ENCODE assay signal across 14 cellular contexts in the genomic region with DNA sequence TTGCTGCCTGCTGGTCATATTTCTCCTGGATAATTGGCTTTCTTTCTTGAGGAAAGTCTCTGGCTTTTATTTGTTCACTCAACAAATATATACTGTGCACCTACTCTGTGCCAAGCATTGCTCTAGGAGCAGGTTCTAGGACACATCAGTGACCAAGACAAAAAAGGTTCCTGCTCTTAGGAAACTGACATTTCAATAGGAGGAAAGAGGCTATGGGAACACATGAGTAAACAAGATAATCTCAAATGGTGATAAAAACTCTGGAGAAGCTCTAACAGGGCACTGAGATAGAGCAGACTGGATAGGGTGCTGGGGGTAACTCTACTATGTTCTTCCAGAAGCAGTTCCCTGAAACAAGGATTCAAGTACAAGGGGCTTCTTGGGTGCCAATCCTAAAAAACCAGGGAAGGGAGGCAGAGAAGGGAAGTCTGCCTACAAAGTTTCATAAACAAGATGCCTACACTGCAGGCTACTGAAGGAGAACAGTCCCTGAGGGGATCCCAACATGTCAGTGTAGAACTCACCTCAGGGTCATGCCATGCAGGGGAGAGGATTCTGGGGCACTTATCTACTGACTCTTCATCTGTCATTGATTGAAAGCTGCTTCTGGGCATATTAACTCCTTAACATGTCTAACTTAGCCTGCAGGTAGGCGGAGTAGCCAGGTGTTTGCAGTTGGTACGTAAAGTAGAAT.
DNase-seq lines count a peak whose midpoint lies in the region; ATAC-seq and TF ChIP-seq lines count a peak whose summit lies in the region.
"Had no signal": no experiment of that assay in that cellular context is flagged by ENCODE, and none has a peak within 500 bp of the region (broad histone marks: within the 10 kb centered on the region; RNA-seq: fewer than 3 reads in every experiment).

No MANE protein-coding gene starts in this region.

- TF ChIP-seq CTCF in adrenal gland (IDR thresholded peaks at IDR 0.05) (no peak), esophagus muscularis mucosa (IDR thresholded peaks at IDR 0.05) (no peak), upper lobe of right lung (IDR thresholded peaks at IDR 0.05) (no peak)

- ATAC-seq in Right ventricle myocardium superior (ENCODE audit: poor library complexity), result peak; percentile 31
- ATAC-seq in Right ventricle myocardium inferior, result no peak
- no peak for ATAC-seq in upper lobe of right lung
- ATAC-seq in GM21526 (IDR thresholded peaks at IDR 0.05; ENCODE audit: low FRiP score, unreplicated experiment), result no peak
- ATAC-seq: HepG2 had no signal

- H3K4me3 ChIP-seq in adrenal gland (no peak overlapping the region), esophagus muscularis mucosa (no peak overlapping the region), upper lobe of right lung (no peak overlapping the region)
- H3K4me3 ChIP-seq: BLaER1 had no signal

- TF ChIP-seq POLR2A in adrenal gland (IDR thresholded peaks at IDR 0.05) (no peak), esophagus muscularis mucosa (IDR thresholded peaks at IDR 0.05; ENCODE audit: low read depth) (no peak)

- no peak for DNase-seq in Right ventricle myocardium superior
- no peak for DNase-seq in Right ventricle myocardium inferior (ENCODE audit: missing footprints)
- DNase-seq in adrenal gland, result no peak
- DNase-seq in esophagus muscularis mucosa (ENCODE audit: extremely low spot score), result peak; percentile 89
- DNase-seq in upper lobe of right lung, result no peak
- no peak for DNase-seq in NCI-H146 (lab: John Stamatoyannopoulos, UW)
- DNase-seq: AML-193, Calu3, DMS 273 treated with DMSO at 0.1 percent for 48 hours, HFFc6 had no signal

- TF ChIP-seq EP300 in esophagus muscularis mucosa (IDR thresholded peaks at IDR 0.05), result no peak

- H3K9me3 ChIP-seq in adrenal gland (replicated peaks in 1 of 3), result no peaks in the 10 kb centered on the region
- H3K9me3 ChIP-seq in esophagus muscularis mucosa, result no peaks in the 10 kb centered on the region
- H3K9me3 ChIP-seq in upper lobe of right lung, result no peaks in the 10 kb centered on the region
- H3K9me3 ChIP-seq: BLaER1 had no signal

- intact Hi-C loops in Right ventricle myocardium superior (cut with DNase I), result no loop called here
- intact Hi-C loops in Right ventricle myocardium inferior (cut with DNase I), result no loop called here
- intact Hi-C loops in adrenal gland (cut with DNase I), result no loop called here
- intact Hi-C loops in esophagus muscularis mucosa (cut with DNase I), result no loop called here
- intact Hi-C loops in upper lobe of right lung (cut with DNase I), result no loop called here

- H3K27ac ChIP-seq in adrenal gland (peak overlapping the region in 4 of 5 donors; percentile 18 to 67 (median 36)), esophagus muscularis mucosa (replicated peaks in 1 of 4) (no peak overlapping the region), upper lobe of right lung (peak overlapping the region; percentile 32)
- H3K27ac ChIP-seq: 22Rv1, BLaER1 had no signal

- no peaks in the 10 kb centered on the region for H3K27me3 ChIP-seq in adrenal gland
- H3K27me3 ChIP-seq in esophagus muscularis mucosa, result no peaks in the 10 kb centered on the region
- H3K27me3 ChIP-seq in upper lobe of right lung, result no peaks in the 10 kb centered on the region
- H3K27me3 ChIP-seq: BLaER1 had no signal

- H3K4me1 ChIP-seq in adrenal gland (replicated peaks in 1 of 2), result peaks cover 6 to 16% of the 10 kb centered on the region in 2 donors
- peaks cover 0 to 5% (median 0%) of the 10 kb centered on the region in 4 donors for H3K4me1 ChIP-seq in esophagus muscularis mucosa
- no peaks in the 10 kb centered on the region for H3K4me1 ChIP-seq in upper lobe of right lung
- H3K4me1 ChIP-seq: BLaER1 had no signal

- no peaks in the 10 kb centered on the region for H3K36me3 ChIP-seq in adrenal gland (replicated peaks in 1 of 2)
- H3K36me3 ChIP-seq in esophagus muscularis mucosa, result no peaks in the 10 kb centered on the region
- no peaks in the 10 kb centered on the region for H3K36me3 ChIP-seq in upper lobe of right lung
- H3K36me3 ChIP-seq: BLaER1 had no signal

- WGBS in adrenal gland, 4 donors, result 50 to 65% (median 54%) methylated on average over 2 of the region's 2 CpGs
- WGBS in esophagus muscularis mucosa, result 89% methylated on average over 2 of the region's 2 CpGs

Comparison
In these comparisons a context has a peak if more than half of its experiments do, and no peak if none do; other contexts are left out.
1. H3K27ac ChIP-seq: peak in adrenal gland (4 of 5) and upper lobe of right lung (single experiment); none in esophagus muscularis mucosa (0 of 4).